20 cellular contexts compared by ENCODE assay signal in genomic region chr7:158109364-158110033, GRCh38.
DNase-seq lines count a peak whose midpoint lies in the region; ATAC-seq, FAIRE-seq and TF ChIP-seq lines count a peak whose summit lies in the region.
"Had no signal": no experiment of that assay in that cellular context is flagged by ENCODE, and none has a peak within 500 bp of the region (broad histone marks: within the 10 kb centered on the region; RNA-seq: fewer than 3 reads in every experiment).

No MANE protein-coding gene starts in this region.

- no peak overlapping the region for H3K27ac ChIP-seq in foreskin keratinocyte
- H3K27ac ChIP-seq: left lung, parathyroid adenoma, upper lobe of left lung had no signal

- TF ChIP-seq CTCF in foreskin keratinocyte (conservative IDR thresholded peaks at IDR 0.05), result no peak

- H3K4me1 ChIP-seq in foreskin keratinocyte, result no peaks in the 10 kb centered on the region
- H3K4me1 ChIP-seq: BE2C, left lung, parathyroid adenoma, upper lobe of left lung had no signal

- FAIRE-seq in frontal cortex (lab: Jason Lieb, UNC), result no peak
- FAIRE-seq: D721Med, small intestine had no signal

- H3K27me3 ChIP-seq in foreskin keratinocyte, result no peaks in the 10 kb centered on the region
- H3K27me3 ChIP-seq: BE2C, left lung, upper lobe of left lung had no signal

- peak; percentile 64 for DNase-seq in COLO668 (lab: John Stamatoyannopoulos, UW; ENCODE audit: unreplicated experiment)
- DNase-seq in EL, result peak; percentile 1
- DNase-seq in NCI-H69 (lab: John Stamatoyannopoulos, UW), result peak; percentile 57
- DNase-seq in foreskin keratinocyte, result no peak
- no peak for DNase-seq in Kasumi-1 (lab: John Stamatoyannopoulos, UW)
- no peak for DNase-seq in frontal cortex (ENCODE audit: low spot score in 2 of 2)
- DNase-seq: activated effector memory CD4-positive, alpha-beta T cell treated with anti-CD3 and anti-CD28 coated beads, Interleukin-2, amount 50 U/mL, for 16 hours; anterior cingulate cortex; BE2C; cerebellar nuclear complex; Karpas-422; NCI-H187; small intestine; upper lobe of left lung had no signal

- ATAC-seq in foreskin keratinocyte (peak; percentile 41), GM19452 (IDR thresholded peaks at IDR 0.05; ENCODE audit: unreplicated experiment) (no peak), GM18909 (IDR thresholded peaks at IDR 0.05; ENCODE audit: poor library complexity, unreplicated experiment) (no peak)
- ATAC-seq: left lung; stimulated activated memory B cell treated with anti-CD40 and anti-IgM and Interleukin-4, amounts not matched to agents 10 μg/mL and 1 μg/mL and 100 μg/mL, for 72 hours had no signal

Comparison
In these comparisons a context has a peak if more than half of its experiments do, and no peak if none do; other contexts are left out.
1. DNase-seq: peak in COLO668 (single experiment), EL (single experiment) and NCI-H69 (single experiment); none in foreskin keratinocyte (0 of 2), Kasumi-1 (0 of 2) and frontal cortex (0 of 2).